In the genomic region with DNA sequence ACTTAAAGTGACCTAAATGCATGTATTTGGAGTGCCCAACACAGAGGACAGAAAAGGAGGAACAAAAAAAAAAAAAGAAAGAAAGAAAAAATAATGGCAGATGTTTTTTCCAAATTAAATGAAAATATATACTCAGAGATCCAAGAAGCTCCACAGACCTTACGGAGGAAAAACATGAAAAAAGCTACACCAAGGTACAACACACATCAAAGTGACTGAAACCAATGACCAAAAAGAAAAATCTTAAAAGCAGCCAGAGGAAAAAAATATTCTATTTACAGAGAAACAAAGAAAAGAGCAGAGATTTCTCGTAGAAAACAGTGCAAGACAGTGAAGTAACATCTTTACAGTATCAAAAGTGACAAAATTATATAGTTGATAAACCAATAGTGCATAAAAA, we compare ENCODE assay signal across 17 cellular contexts. TPM values are rescaled to one million over a fixed set of nuclear protein-coding genes. Genes with fewer than 3 reads are reported as not detected.
A peak's percentile ranks its signal among the peaks of the same experiment; 100 is the strongest.
DNase-seq lines count a peak whose midpoint lies in the region; ATAC-seq and TF ChIP-seq lines count a peak whose summit lies in the region.
"Had no signal": no experiment of that assay in that cellular context is flagged by ENCODE, and none has a peak within 500 bp of the region (broad histone marks: within the 10 kb centered on the region; RNA-seq: fewer than 3 reads in every experiment).

No MANE protein-coding gene starts in this region.

- no peak for TF ChIP-seq POLR2A in right lobe of liver (IDR thresholded peaks at IDR 0.05)

- H3K23ac ChIP-seq in H9 (ENCODE audit: insufficient read length, low read depth, low read length) = no peak overlapping the region

- no peaks in the 10 kb centered on the region for H3K27me3 Mint-ChIP-seq in H9 (ENCODE audit: low read depth)
- H3K27me3 Mint-ChIP-seq: B cell; CD4-positive, alpha-beta T cell had no signal

- H3T11ph ChIP-seq in H9 (ENCODE audit: low read length) = no peak overlapping the region

- DNase-seq in DND-41 = no peak
- DNase-seq in H9 = no peak
- DNase-seq in right lobe of liver = no peak
- DNase-seq in NOMO-1 treated with DMSO at 0.1 percent for 48 hours (lab: John Stamatoyannopoulos, UW; ENCODE audit: unreplicated experiment) = no peak
- DNase-seq: ACHN; C1 segment of cervical spinal cord; Calu3; CD4-positive, alpha-beta T cell; DMS 273 treated with DMSO at 0.1 percent for 48 hours; GF-D8; KG1 had no signal

- H4K20me1 ChIP-seq in DND-41 (ENCODE audit: insufficient read depth, low read length) = peaks cover 37% of the 10 kb centered on the region
- no peaks in the 10 kb centered on the region for H4K20me1 ChIP-seq in H9 (ENCODE audit: control insufficient read depth, insufficient read depth, insufficient read length)
- H4K20me1 ChIP-seq in SU-DHL-6 (ENCODE audit: low read depth, low read length) = peaks cover 36% of the 10 kb centered on the region

- no peaks in the 10 kb centered on the region for H3K27me3 ChIP-seq in DND-41 (ENCODE audit: insufficient read depth, low read length, poor library complexity)
- H3K27me3 ChIP-seq in H9 (ENCODE audit: insufficient read depth, low read length) = no peaks in the 10 kb centered on the region
- no peaks in the 10 kb centered on the region for H3K27me3 ChIP-seq in SU-DHL-6 (ENCODE audit: low read length)
- H3K27me3 ChIP-seq in iPS-18a (ENCODE audit: control insufficient read depth, insufficient read depth, low read length) = no peaks in the 10 kb centered on the region
- H3K27me3 ChIP-seq in right lobe of liver = no peaks in the 10 kb centered on the region

- no peak overlapping the region for H3K14ac ChIP-seq in H9 (ENCODE audit: insufficient read depth, low read length)

- no peak overlapping the region for H2BK12ac ChIP-seq in H9 (ENCODE audit: insufficient read length, low read depth, low read length)

- ATAC-seq in DND-41 (ENCODE audit: insufficient read depth, low read depth) (no peak), GM18907 (IDR thresholded peaks at IDR 0.05; ENCODE audit: unreplicated experiment) (no peak), right lobe of liver (no peak)
- ATAC-seq: HCT116 had no signal

- H3K4me3 ChIP-seq in DND-41 (ENCODE audit: low read depth in 1 of 2, low read length in 2 of 2) (no peak overlapping the region), SU-DHL-6 (ENCODE audit: insufficient read depth, low read length, poor library complexity, severe bottlenecking) (no peak overlapping the region), iPS-18a (ENCODE audit: low read length) (no peak overlapping the region), right lobe of liver (no peak overlapping the region)

- H3K27ac Mint-ChIP-seq in H9 = peak overlapping the region in 2 of 3 experiments; percentile 85 to 94; a peak in 4 of 7 replicates
- H3K27ac Mint-ChIP-seq: B cell; CD4-positive, alpha-beta T cell had no signal

- no peak overlapping the region for H3K9ac ChIP-seq in DND-41 (ENCODE audit: low read depth, low read length)
- no peak overlapping the region for H3K9ac ChIP-seq in H9 (ENCODE audit: extremely low read depth, insufficient read length, low read length)
- H3K9ac ChIP-seq in SU-DHL-6 (ENCODE audit: low read length) = no peak overlapping the region
- no peak overlapping the region for H3K9ac ChIP-seq in iPS-18a (ENCODE audit: low read length)

- H3K36me3 ChIP-seq in DND-41 (ENCODE audit: insufficient read depth, low read length) = no peaks in the 10 kb centered on the region; the same call in 1 of the 2 replicates
- no peaks in the 10 kb centered on the region for H3K36me3 ChIP-seq in SU-DHL-6 (ENCODE audit: low read length)
- no peaks in the 10 kb centered on the region for H3K36me3 ChIP-seq in iPS-18a (ENCODE audit: control insufficient read depth, low read depth, low read length)
- no peaks in the 10 kb centered on the region for H3K36me3 ChIP-seq in right lobe of liver

- no peak overlapping the region for H4K8ac ChIP-seq in H9 (replicated peaks; ENCODE audit: insufficient read length, low read depth, low read length)

- intact Hi-C loops in right lobe of liver (cut with DNase I) = no loop called here

- no peak overlapping the region for H4K91ac ChIP-seq in H9 (ENCODE audit: insufficient read length, low read depth, low read length)

- peaks cover 7% of the 10 kb centered on the region for H3K23me2 ChIP-seq in H9 (ENCODE audit: insufficient read length, low read depth, low read length, poor library complexity, severe bottlenecking)

- H3K79me1 ChIP-seq in H9 (ENCODE audit: insufficient read depth, low read depth, low read length, poor library complexity, severe bottlenecking) = no peaks in the 10 kb centered on the region

- H3K4me2 ChIP-seq in DND-41 (ENCODE audit: insufficient read depth, low read length) = peak overlapping the region; percentile 84; the same call in 1 of the 2 replicates
- no peak overlapping the region for H3K4me2 ChIP-seq in H9 (ENCODE audit: insufficient read depth, insufficient read length, low read length)
- H3K4me2 ChIP-seq in SU-DHL-6 (ENCODE audit: low read depth, low read length, poor library complexity, severe bottlenecking) = peak overlapping the region; percentile 89

- H3K56ac ChIP-seq in H9 (ENCODE audit: insufficient read length, low read depth, low read length) = no peak overlapping the region

- no peak overlapping the region for H2BK15ac ChIP-seq in H9 (ENCODE audit: low read depth, low read length)

- no peak overlapping the region for H3K4me3 Mint-ChIP-seq in H9
- H3K4me3 Mint-ChIP-seq: B cell; CD4-positive, alpha-beta T cell had no signal

- H3K9me3 Mint-ChIP-seq in H9 = peaks cover 5 to 10% of the 10 kb centered on the region in 2 experiments
- H3K9me3 Mint-ChIP-seq: CD4-positive, alpha-beta T cell had no signal

- H3K4ac ChIP-seq in H9 (ENCODE audit: low read depth, low read length) = no peak overlapping the region

- H3K18ac ChIP-seq in H9 (ENCODE audit: insufficient read length, low read depth, low read length) = no peak overlapping the region

- H3K27ac ChIP-seq in DND-41 (ENCODE audit: low read length) (no peak overlapping the region), H9 (ENCODE audit: insufficient read length, low read depth, low read length) (no peak overlapping the region), SU-DHL-6 (ENCODE audit: low read depth, low read length) (no peak overlapping the region), iPS-18a (ENCODE audit: low read length) (peak overlapping the region; percentile 32), right lobe of liver (no peak overlapping the region)
- H3K27ac ChIP-seq: HL-60 had no signal

- peaks cover 14% of the 10 kb centered on the region for H3F3A ChIP-seq in SU-DHL-6 (ENCODE audit: insufficient read depth)

- no peak overlapping the region for H2BK120ac ChIP-seq in H9 (ENCODE audit: low read depth, low read length, poor library complexity, severe bottlenecking)

- H2AFZ ChIP-seq in DND-41 (ENCODE audit: low read depth, low read length) (no peak overlapping the region), H9 (ENCODE audit: low read length) (no peak overlapping the region), SU-DHL-6 (ENCODE audit: low read depth, low read length, severe bottlenecking) (no peak overlapping the region)

- TF ChIP-seq CTCF in DND-41 (IDR thresholded peaks at IDR 0.05; ENCODE audit: borderline replicate concordance, extremely low read depth, low read length, poor library complexity, severe bottlenecking) = no peak
- TF ChIP-seq CTCF in H9 (conservative IDR thresholded peaks at IDR 0.05) = no peak
- TF ChIP-seq CTCF in SU-DHL-6 (IDR thresholded peaks at IDR 0.05; ENCODE audit: insufficient read depth, low read length, poor library complexity, severe bottlenecking) = no peak
- no peak for TF ChIP-seq CTCF in right lobe of liver (IDR thresholded peaks at IDR 0.05)

- H3K9me2 ChIP-seq in SU-DHL-6 (replicated peaks; ENCODE audit: insufficient read depth, low read length) = no peaks in the 10 kb centered on the region

- peaks cover 67% of the 10 kb centered on the region in 2 experiments for H3K4me1 Mint-ChIP-seq in H9

- no peak overlapping the region for H4K5ac ChIP-seq in H9 (ENCODE audit: insufficient read length, low read depth, low read length)

- H2BK5ac ChIP-seq in H9 (ENCODE audit: insufficient read length, low read length) = no peak overlapping the region

- H3K36me3 Mint-ChIP-seq in H9 (ENCODE audit: insufficient read depth in 1 of 3, low read depth in 3 of 3) = peaks cover 0 to 13% (median 9%) of the 10 kb centered on the region in 3 experiments; a peak in 5 of 7 replicates

- H2BK20ac ChIP-seq in H9 (ENCODE audit: low read depth, low read length, poor library complexity, severe bottlenecking) = no peak overlapping the region

- H2AK5ac ChIP-seq in H9 (ENCODE audit: insufficient read length, low read length) = no peak overlapping the region

- H3K4me1 ChIP-seq in DND-41 (ENCODE audit: insufficient read depth, low read length) (peaks cover 53% of the 10 kb centered on the region), H9 (ENCODE audit: insufficient read depth, low read length) (peaks cover 6% of the 10 kb centered on the region; the same call in 1 of the 2 replicates), iPS-18a (ENCODE audit: control insufficient read depth, low read depth, low read length) (peaks cover 62% of the 10 kb centered on the region), right lobe of liver (peaks cover 0 to 31% (median 11%) of the 10 kb centered on the region in 4 donors)

- no CpG with 5 or more reads among the region's 2 CpGs for WGBS in H9 (ENCODE audit: extremely low coverage, insufficient read length, low lambda C conversion rate)
- WGBS in right lobe of liver (ENCODE audit: insufficient coverage, low coverage, low lambda C conversion rate, missing lambda C conversion rate) = 100% methylated on average over 2 of the region's 2 CpGs

- H3K79me2 ChIP-seq in DND-41 (ENCODE audit: insufficient read depth, low read length) (peaks cover 100% of the 10 kb centered on the region), H9 (ENCODE audit: insufficient read depth, low read length) (peaks cover 35% of the 10 kb centered on the region), SU-DHL-6 (ENCODE audit: insufficient read depth, low read length) (peaks cover 98% of the 10 kb centered on the region)

- H3K9me3 ChIP-seq in DND-41 (ENCODE audit: insufficient read depth, low read length, severe bottlenecking) (no peaks in the 10 kb centered on the region), H9 (ENCODE audit: control insufficient read depth, low read depth, low read length) (no peaks in the 10 kb centered on the region), SU-DHL-6 (ENCODE audit: insufficient read depth, low read length) (no peaks in the 10 kb centered on the region), iPS-18a (ENCODE audit: control insufficient read depth, low read depth, low read length) (no peaks in the 10 kb centered on the region), right lobe of liver (no peaks in the 10 kb centered on the region)

RNA-seq across cellular contexts. Expression of a gene that starts 5.1 kb away (rescaled TPM):
- total RNA-seq in H9 (2021) (41.1 and 41.5 TPM in 2 replicates), right lobe of liver (10 to 100 TPM in 5 of 6 experiments, 1 to 10 TPM in 1; 6.8 to 22.3 (median 15.3) TPM)
